ENCODE assay signal across 34 cellular contexts in genomic region chr1:74822851-74823443, GRCh38.
"Had no signal": no experiment of that assay in that cellular context is flagged by ENCODE, and none has a peak within 500 bp of the region (broad histone marks: within the 10 kb centered on the region; RNA-seq: fewer than 3 reads in every experiment).

No MANE protein-coding gene starts in this region.

- DNase-seq: activated CD4-positive, alpha-beta T cell treated with anti-CD3 and anti-CD28 coated beads for 48 hours; activated CD4-positive, alpha-beta T cell treated with anti-CD3 and anti-CD28 coated beads, Interleukin-2, amount 50 U/mL, for 48 hours; activated CD8-positive, alpha-beta memory T cell treated with anti-CD3 and anti-CD28 coated beads for 24 hours; activated effector memory CD4-positive, alpha-beta T cell treated with Interleukin-2 at 50 U/mL for 16 hours; activated naive CD4-positive, alpha-beta T cell treated with Interleukin-2 at 50 U/mL for 16 hours; adrenal gland; aorta; dorsolateral prefrontal cortex; effector memory CD4-positive, alpha-beta T cell; erythroblast; hippocampal formation; kidney; left colon; naive thymus-derived CD8-positive, alpha-beta T cell; nucleus accumbens; pancreas; retina; stimulated activated CD4-positive, alpha-beta T cell treated with anti-CD3 and anti-CD28 coated beads, Interleukin-12 subunit alpha, Interleukin-12 subunit beta, amount 100 ng/mL, for 4 hours; stimulated activated CD4-positive, alpha-beta T cell treated with anti-CD3 and anti-CD28 coated beads, Interleukin-4, amount 100 ng/mL, for 1 hour; stimulated activated naive CD8-positive, alpha-beta T cell treated with anti-CD3 and anti-CD28 coated beads, Interleukin-15, Interleukin-2, amounts not matched to agents 100 U/mL and 50 U/mL, for 24 hours; T-helper 9 cell; testis; transverse colon had no signal

- H3K4me3 ChIP-seq: adrenal gland, coronary artery, dorsolateral prefrontal cortex, gastroesophageal sphincter, pancreas, prostate gland, skin epidermis, testis, transverse colon had no signal

- H3K4me1 Mint-ChIP-seq: brain; memory B cell; naive thymus-derived CD8-positive, alpha-beta T cell; neural crest cell had no signal

- H3K27ac Mint-ChIP-seq: activated naive CD8-positive, alpha-beta T cell; brain; memory B cell; naive thymus-derived CD8-positive, alpha-beta T cell; T-helper 1 cell treated with Interleukin-12 subunit alpha and Interleukin-12 subunit beta and Interleukin-4 antibody, amounts not matched to agents 30 μg/mL and 1 μg/mL, for 36 hours had no signal

- H3K27me3 ChIP-seq: adrenal gland, dorsolateral prefrontal cortex, gastroesophageal sphincter, testis, transverse colon had no signal

- H3K27ac ChIP-seq: adrenal gland, coronary artery, dorsolateral prefrontal cortex, gastroesophageal sphincter, pancreas, prostate gland, skin epidermis, testis, transverse colon, VCaP had no signal

- H3K4me1 ChIP-seq: adrenal gland, gastroesophageal sphincter, pancreas, prostate gland, testis, transverse colon had no signal

- H3K4me3 Mint-ChIP-seq: activated naive CD8-positive, alpha-beta T cell; brain; memory B cell; naive thymus-derived CD8-positive, alpha-beta T cell; neural crest cell; T-helper 1 cell treated with Interleukin-12 subunit alpha and Interleukin-12 subunit beta and Interleukin-4 antibody, amounts not matched to agents 30 μg/mL and 1 μg/mL, for 36 hours had no signal

- H3K9me3 Mint-ChIP-seq: brain; memory B cell; naive thymus-derived CD8-positive, alpha-beta T cell; neural crest cell; T-helper 1 cell treated with Interleukin-12 subunit alpha and Interleukin-12 subunit beta and Interleukin-4 antibody, amounts not matched to agents 30 μg/mL and 1 μg/mL, for 36 hours had no signal

- H3K36me3 Mint-ChIP-seq: activated naive CD8-positive, alpha-beta T cell; brain; memory B cell; naive thymus-derived CD8-positive, alpha-beta T cell had no signal

- H3K9me3 ChIP-seq: adrenal gland, gastroesophageal sphincter, pancreas, prostate gland, testis, transverse colon had no signal

- ATAC-seq: gastroesophageal sphincter; left colon; naive thymus-derived CD8-positive, alpha-beta T cell; pancreas; sciatic nerve; stimulated activated naive CD8-positive, alpha-beta T cell treated with anti-CD3 and anti-CD28 coated beads, Interleukin-15, Interleukin-2, amounts not matched to agents 100 U/mL and 50 U/mL, for 24 hours had no signal

- H3K36me3 ChIP-seq: adrenal gland, gastroesophageal sphincter, pancreas, prostate gland, transverse colon had no signal

- H3K27me3 Mint-ChIP-seq: activated naive CD8-positive, alpha-beta T cell; brain had no signal
